In genomic region chr5:393846-394275, GRCh38 we compare ENCODE assay signal across 11 cellular contexts. TPM values are rescaled to one million over a fixed set of nuclear protein-coding genes. Genes with fewer than 3 reads are reported as not detected.
DNase-seq lines count a peak whose midpoint lies in the region; ATAC-seq and TF ChIP-seq lines count a peak whose summit lies in the region.
"Had no signal": no experiment of that assay in that cellular context is flagged by ENCODE, and none has a peak within 500 bp of the region (broad histone marks: within the 10 kb centered on the region; RNA-seq: fewer than 3 reads in every experiment).

No MANE protein-coding gene starts in this region.

- ATAC-seq in GM18868 (IDR thresholded peaks at IDR 0.05; ENCODE audit: unreplicated experiment) (no peak), GM18511 (IDR thresholded peaks at IDR 0.05; ENCODE audit: unreplicated experiment) (no peak)

- in situ Hi-C loops in G401 (cut with HindIII; ENCODE audit: low sequenced_read_pairs), result no loop called here

- H3K27ac Mint-ChIP-seq in HFFc6 (peak overlapping the region; percentile 71), nephron progenitor cell (peak overlapping the region; percentile 87)

- H3K4me1 Mint-ChIP-seq in HFFc6 (ENCODE audit: low read depth) (peaks cover 49% of the 10 kb centered on the region), nephron progenitor cell (peaks cover 48% of the 10 kb centered on the region)

- TF ChIP-seq CTCF in HFFc6 (IDR thresholded peaks at IDR 0.05) (no peak), nephron progenitor cell (IDR thresholded peaks at IDR 0.05) (no peak)

- H3K4me3 Mint-ChIP-seq in HFFc6 (peak overlapping the region; percentile 47), nephron progenitor cell (no peak overlapping the region)

- peaks cover 15% of the 10 kb centered on the region for H3K27me3 Mint-ChIP-seq in HFFc6 (ENCODE audit: insufficient read depth)
- H3K27me3 Mint-ChIP-seq in nephron progenitor cell (ENCODE audit: low read depth, poor library complexity), result peaks cover 28% of the 10 kb centered on the region

- DNase-seq in DMS53 (lab: John Stamatoyannopoulos, UW) (peak; percentile 48), DMS53 treated with DMSO at 0.1 percent for 48 hours (lab: John Stamatoyannopoulos, UW; ENCODE audit: unreplicated experiment) (no peak), HFFc6 (no peak), astrocyte of the hippocampus (ENCODE audit: low read depth, low spot score) (peak; percentile 46), nephron progenitor cell (no peak), G401 (ENCODE audit: low spot score) (no peak)
- DNase-seq: activated CD4-positive, alpha-beta T cell treated with anti-CD3 and anti-CD28 coated beads for 1 hour; central memory CD4-positive, alpha-beta T cell; NCI-H1436 treated with DMSO at 0.1 percent for 48 hours had no signal

- H3K9me3 Mint-ChIP-seq in HFFc6, result peaks cover 11% of the 10 kb centered on the region; the same call in 1 of the 2 replicates
- no peaks in the 10 kb centered on the region for H3K9me3 Mint-ChIP-seq in nephron progenitor cell

- peaks cover 38% of the 10 kb centered on the region for H3K36me3 Mint-ChIP-seq in HFFc6 (ENCODE audit: low read depth)
- no peaks in the 10 kb centered on the region for H3K36me3 Mint-ChIP-seq in nephron progenitor cell (ENCODE audit: low read depth)

RNA-seq across cellular contexts. Expression of gene EXOC3, which starts 49.1 kb away (rescaled TPM):
- 10 to 100 TPM; 46.8 to 54.1 (median 50.3) TPM for total RNA-seq in HFFc6 (2021; fragmentation: NEBNext Ultra II Directional; extraction: Animal tissue kit (Norgen Biotek cat#: 25700))
- total RNA-seq in G401 (2014; rRNA removed; shearing (Covaris generic)), result 16.7 and 29.2 TPM in 2 replicates

Comparison
In these comparisons a context has a peak if more than half of its experiments do, and no peak if none do; other contexts are left out.
1. DNase-seq: peak in DMS53 (single experiment) and astrocyte of the hippocampus (single experiment); none in DMS53 treated with DMSO at 0.1 percent for 48 hours (single experiment), HFFc6 (single experiment), nephron progenitor cell (single experiment) and G401 (single experiment).